ENCODE assay signal across 27 cellular contexts in the genomic region with DNA sequence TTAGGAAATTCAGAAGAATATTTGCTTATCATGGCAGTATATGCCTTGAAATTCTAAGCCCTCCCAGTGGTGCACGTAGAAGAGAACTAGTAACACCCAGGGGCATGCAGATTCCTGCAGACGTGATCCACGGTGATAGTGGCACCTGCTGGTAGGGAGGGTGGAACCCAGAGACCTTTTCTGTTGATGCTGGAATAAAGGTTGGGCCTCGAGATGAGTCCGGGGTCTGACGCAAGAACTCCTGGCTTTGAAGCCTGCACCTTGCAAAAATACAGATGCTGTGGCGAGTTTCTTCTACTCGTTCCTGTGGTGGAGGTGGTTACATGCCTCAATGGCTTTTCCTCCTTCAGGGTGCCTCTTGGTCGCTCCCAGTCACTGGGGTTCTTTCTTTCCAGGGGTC. TPM values are rescaled to one million over a fixed set of nuclear protein-coding genes. Genes with fewer than 3 reads are reported as not detected.
A peak's percentile ranks its signal among the peaks of the same experiment; 100 is the strongest.
DNase-seq lines count a peak whose midpoint lies in the region; ATAC-seq, FAIRE-seq and TF ChIP-seq lines count a peak whose summit lies in the region.
"Had no signal": no experiment of that assay in that cellular context is flagged by ENCODE, and none has a peak within 500 bp of the region (broad histone marks: within the 10 kb centered on the region; RNA-seq: fewer than 3 reads in every experiment).

No MANE protein-coding gene starts in this region.

- H3K36me3 ChIP-seq in BE2C (peaks cover 43% of the 10 kb centered on the region), GM23338 (ENCODE audit: insufficient read depth) (peaks cover 23% of the 10 kb centered on the region), endodermal cell (ENCODE audit: control insufficient read depth, insufficient read depth, low read length) (peaks cover 74% of the 10 kb centered on the region), small intestine (ENCODE audit: control insufficient read depth in 2 of 2, insufficient read depth in 2 of 2, low read length in 2 of 2) (peaks cover 4 to 8% of the 10 kb centered on the region in 2 donors)
- peaks cover 26% of the 10 kb centered on the region for H3K36me3 ChIP-seq in CD4-positive, alpha-beta memory T cell (ENCODE audit: insufficient read depth, low read length)

- H3K9me2 ChIP-seq in GM23338 (ENCODE audit: insufficient read depth), result 0 out of 2 replicates have a peak, but pooled peaks cover 7% of the 10 kb centered on the region

- WGBS in endodermal cell (ENCODE audit: insufficient coverage in 1 of 2, insufficient read length in 1 of 2), 2 experiments, result 93 to 100% methylated on average over 6 to 9 of the region's 9 CpGs
- WGBS in small intestine, 3 donors, result 73 to 81% (median 80%) methylated on average over 9 of the region's 9 CpGs

- H3K79me2 ChIP-seq in GM23338 (replicated peaks; ENCODE audit: insufficient read depth), result peaks cover 23% of the 10 kb centered on the region

- H3K4me3 ChIP-seq in BE2C (ENCODE audit: low read depth, low read length) (no peak overlapping the region), GM23338 (no peak overlapping the region), endodermal cell (ENCODE audit: low read length) (no peak overlapping the region), small intestine (ENCODE audit: low read depth in 1 of 2, low read length in 2 of 2) (no peak overlapping the region)
- no peak overlapping the region for H3K4me3 ChIP-seq in CD4-positive, alpha-beta memory T cell (ENCODE audit: low read length in 2 of 2)
- H3K4me3 ChIP-seq: esophagus muscularis mucosa, gastroesophageal sphincter, right lobe of liver had no signal

- H2AFZ ChIP-seq in GM23338, result no peak overlapping the region

- no peak overlapping the region for H3K4me2 ChIP-seq in GM23338

- peak overlapping the region; percentile 70; the same call in 1 of the 2 replicates for H3K27ac Mint-ChIP-seq in GM23338
- no peak overlapping the region for H3K27ac Mint-ChIP-seq in endodermal cell
- no peak overlapping the region for H3K27ac Mint-ChIP-seq in CD4-positive, alpha-beta memory T cell
- H3K27ac Mint-ChIP-seq: activated B cell treated with CpG ODN at 0.5 μM for 24 hours; activated naive CD8-positive, alpha-beta T cell treated with anti-CD3 and anti-CD28 coated beads, Interleukin-2, amount 10 ng/mL, durations not matched to agents 7 days and 5 days; natural killer cell had no signal

- H3F3A ChIP-seq in GM23338 (replicated peaks; ENCODE audit: low read depth), result no peaks in the 10 kb centered on the region

- H3K27ac ChIP-seq in GM23338 (ENCODE audit: low read depth), result no peak overlapping the region
- H3K27ac ChIP-seq in endodermal cell (ENCODE audit: low read depth, low read length), result no peak overlapping the region
- no peak overlapping the region for H3K27ac ChIP-seq in CD4-positive, alpha-beta memory T cell (ENCODE audit: low read depth, low read length)
- no peak overlapping the region for H3K27ac ChIP-seq in small intestine (ENCODE audit: low read depth in 1 of 2, low read length in 1 of 2)
- H3K27ac ChIP-seq: esophagus muscularis mucosa, gastroesophageal sphincter, right lobe of liver, RWPE1 had no signal

- ATAC-seq in GM23338, result peak; percentile 65
- ATAC-seq: gastroesophageal sphincter; natural killer cell; stimulated activated naive CD8-positive, alpha-beta T cell treated with anti-CD3 and anti-CD28 coated beads, Interleukin-15, Interleukin-2, amounts not matched to agents 100 U/mL and 50 U/mL, for 24 hours had no signal

- H3K9me3 Mint-ChIP-seq in GM23338 (no peaks in the 10 kb centered on the region), endodermal cell (no peaks in the 10 kb centered on the region)
- H3K9me3 Mint-ChIP-seq in CD4-positive, alpha-beta memory T cell, result peaks cover 0 to 1% (median 0%) of the 10 kb centered on the region in 8 donors
- H3K9me3 Mint-ChIP-seq: activated B cell treated with CpG ODN at 0.5 μM for 24 hours; activated naive CD8-positive, alpha-beta T cell treated with anti-CD3 and anti-CD28 coated beads, Interleukin-2, amount 10 ng/mL, durations not matched to agents 7 days and 5 days; CD14-positive monocyte; natural killer cell had no signal

- intact Hi-C loops in CD4-positive, alpha-beta memory T cell (cut with micrococcal nuclease), result no loop called here

- no peak for FAIRE-seq in small intestine (lab: Jason Lieb, UNC)
- FAIRE-seq: D721Med, GM12892, kidney had no signal

- CTCF ChIA-PET in CD4-positive, alpha-beta memory T cell (lab: Charles Lee; ENCODE audit: partially characterized antibody), result no interaction called here

- H3K36me3 Mint-ChIP-seq in GM23338 (ENCODE audit: low read depth), result peaks cover 35% of the 10 kb centered on the region
- peaks cover 47% of the 10 kb centered on the region for H3K36me3 Mint-ChIP-seq in endodermal cell (ENCODE audit: low read depth)
- peaks cover 40 to 84% of the 10 kb centered on the region in 2 donors for H3K36me3 Mint-ChIP-seq in CD4-positive, alpha-beta memory T cell
- H3K36me3 Mint-ChIP-seq: natural killer cell had no signal

- H3K4me1 Mint-ChIP-seq in GM23338 (peaks cover 6% of the 10 kb centered on the region; the same call in 2 of the 3 replicates), endodermal cell (no peaks in the 10 kb centered on the region)
- peaks cover 0 to 18% (median 4%) of the 10 kb centered on the region in 4 donors for H3K4me1 Mint-ChIP-seq in CD4-positive, alpha-beta memory T cell
- H3K4me1 Mint-ChIP-seq: activated B cell treated with CpG ODN at 0.5 μM for 24 hours, CD14-positive monocyte had no signal

- H3K27me3 Mint-ChIP-seq in GM23338 (ENCODE audit: insufficient read depth, low read depth, poor library complexity), result peaks cover 7% of the 10 kb centered on the region
- H3K27me3 Mint-ChIP-seq in endodermal cell (ENCODE audit: insufficient read depth), result no peaks in the 10 kb centered on the region
- no peaks in the 10 kb centered on the region for H3K27me3 Mint-ChIP-seq in CD4-positive, alpha-beta memory T cell
- H3K27me3 Mint-ChIP-seq: activated B cell treated with CpG ODN at 0.5 μM for 24 hours; activated naive CD8-positive, alpha-beta T cell treated with anti-CD3 and anti-CD28 coated beads, Interleukin-2, amount 10 ng/mL, durations not matched to agents 7 days and 5 days had no signal

- H3K9ac ChIP-seq in endodermal cell (ENCODE audit: extremely low read depth, low read length, poor library complexity, severe bottlenecking), result no peak overlapping the region

- H3K4me3 Mint-ChIP-seq in GM23338 (no peak overlapping the region), endodermal cell (no peak overlapping the region)
- H3K4me3 Mint-ChIP-seq in CD4-positive, alpha-beta memory T cell, result no peak overlapping the region
- H3K4me3 Mint-ChIP-seq: activated B cell treated with CpG ODN at 0.5 μM for 24 hours; activated naive CD8-positive, alpha-beta T cell treated with anti-CD3 and anti-CD28 coated beads, Interleukin-2, amount 10 ng/mL, durations not matched to agents 7 days and 5 days; CD14-positive monocyte; natural killer cell had no signal

- DNase-seq in BE2C (no peak), GM23338 (ENCODE audit: low spot score) (peak; percentile 43), endodermal cell (no peak), kidney tubule cell (ENCODE audit: low spot score) (peak; percentile 22), small intestine (no peak), mesenteric fat pad (ENCODE audit: low spot score) (no peak), T-helper 1 cell (no peak)
- DNase-seq in CD4-positive, alpha-beta memory T cell, result no peak
- DNase-seq: activated B cell treated with CpG ODN at 0.5 μM for 24 hours; activated CD4-positive, alpha-beta T cell treated with anti-CD3 and anti-CD28 coated beads, Interleukin-2, amount 50 U/mL, for 48 hours; activated naive CD8-positive, alpha-beta T cell treated with anti-CD3 and anti-CD28 coated beads, Interleukin-2, amount 10 ng/mL, durations not matched to agents 7 days and 5 days; effector memory CD4-positive, alpha-beta T cell; kidney; natural killer cell; NCI-H1092 treated with DMSO at 0.1 percent for 48 hours; NCI-H187 treated with DMSO at 0.1 percent for 48 hours; NCI-H526; right lobe of liver; stimulated activated CD4-positive, alpha-beta T cell treated with anti-CD3 and anti-CD28 coated beads, Interleukin-15, amount 100 ng/mL, for 24 hours; stimulated activated naive CD8-positive, alpha-beta T cell treated with anti-CD3 and anti-CD28 coated beads, Interleukin-15, Interleukin-2, amounts not matched to agents 100 U/mL and 50 U/mL, for 24 hours; T-helper 9 cell had no signal

- H3K4me1 ChIP-seq in BE2C (peaks cover 10% of the 10 kb centered on the region), GM23338 (ENCODE audit: insufficient read depth) (no peaks in the 10 kb centered on the region), endodermal cell (ENCODE audit: control insufficient read depth, insufficient read depth, low read length) (no peaks in the 10 kb centered on the region), small intestine (ENCODE audit: control insufficient read depth in 2 of 2, insufficient read depth in 1 of 2, low read depth in 1 of 2, low read length in 1 of 2) (no peaks in the 10 kb centered on the region)
- no peaks in the 10 kb centered on the region for H3K4me1 ChIP-seq in CD4-positive, alpha-beta memory T cell (ENCODE audit: insufficient read depth, low read length)
- H3K4me1 ChIP-seq: right lobe of liver had no signal

- H3K27me3 ChIP-seq in BE2C, result no peaks in the 10 kb centered on the region
- H3K27me3 ChIP-seq in GM23338 (ENCODE audit: insufficient read depth), result no peaks in the 10 kb centered on the region
- H3K27me3 ChIP-seq in endodermal cell (ENCODE audit: control insufficient read depth, insufficient read depth, low read length, poor library complexity, severe bottlenecking), result no peaks in the 10 kb centered on the region
- H3K27me3 ChIP-seq in CD4-positive, alpha-beta memory T cell (ENCODE audit: insufficient read depth, low read length), result no peaks in the 10 kb centered on the region
- no peaks in the 10 kb centered on the region for H3K27me3 ChIP-seq in small intestine (ENCODE audit: control insufficient read depth in 2 of 2, insufficient read depth in 2 of 2, low read length in 2 of 2)
- H3K27me3 ChIP-seq: esophagus muscularis mucosa, gastroesophageal sphincter, right lobe of liver had no signal

- H4K20me1 ChIP-seq in GM23338 (replicated peaks; ENCODE audit: insufficient read depth), result peaks cover 10% of the 10 kb centered on the region

- POLR2A ChIA-PET in CD4-positive, alpha-beta memory T cell (lab: Charles Lee; ENCODE audit: partially characterized antibody), result no interaction called here

- TF ChIP-seq CTCF in BE2C (IDR thresholded peaks at IDR 0.05; ENCODE audit: low read depth, low read length), result peak; percentile 16; the same call in 1 of the 2 replicates
- peak; percentile 20 to 49; a peak in 3 of 4 replicates for TF ChIP-seq CTCF in GM23338 (conservative IDR thresholded peaks at IDR 0.05; ENCODE audit: low read depth in 2 of 2)
- TF ChIP-seq CTCF in endodermal cell (conservative IDR thresholded peaks at IDR 0.05), result peak; percentile 43

- no peaks in the 10 kb centered on the region for H3K9me3 ChIP-seq in BE2C
- H3K9me3 ChIP-seq in endodermal cell (ENCODE audit: control insufficient read depth, low read length), result no peaks in the 10 kb centered on the region
- no peaks in the 10 kb centered on the region for H3K9me3 ChIP-seq in CD4-positive, alpha-beta memory T cell (ENCODE audit: control insufficient read depth in 1 of 2, low read length in 2 of 2)
- H3K9me3 ChIP-seq in small intestine (ENCODE audit: control insufficient read depth, low read depth), result no peaks in the 10 kb centered on the region
- H3K9me3 ChIP-seq: esophagus muscularis mucosa, gastroesophageal sphincter, right lobe of liver had no signal

RNA-seq across cellular contexts. Expression of a gene that starts 39.5 kb away (rescaled TPM):
- polyA plus RNA-seq in BE2C (2012; ENCODE audit: insufficient read depth, insufficient read length, low read depth), result 28.1 TPM
- total RNA-seq in GM23338 (2014; rRNA removed; shearing (Covaris generic)), result 8.9 and 11.8 TPM in 2 replicates
- polyA plus RNA-seq in GM23338 (2016; fragmentation: Nextera tagmentation; extraction: Ambion mirVana) (4.3 and 5.0 TPM in 2 replicates), small intestine (10 to 100 TPM in 2 of 3 donors, 1 to 10 TPM in 1; 8.6 to 14.9 (median 10.7) TPM)
- total RNA-seq in endodermal cell (10 to 100 TPM; 17.1 to 20.2 TPM), mesenteric fat pad (23.0 TPM)
- 21.4 TPM for polyA plus RNA-seq in endodermal cell (2013, experiment 1 of 2)
- 21.7 TPM for polyA plus RNA-seq in endodermal cell (2013, experiment 2 of 2)
- 10 to 100 TPM; 39.2 to 41.2 TPM for total RNA-seq in CD4-positive, alpha-beta memory T cell
- 1 to 10 TPM in 1 of 2 donors, under 1 TPM in 1; 0.48 to 2.8 TPM for polyA plus RNA-seq in CD4-positive, alpha-beta memory T cell

Comparison
In these comparisons a context has a peak if more than half of its experiments do, and no peak if none do; other contexts are left out.
1. DNase-seq: peak in GM23338 (single experiment) and kidney tubule cell (single experiment); none in BE2C (single experiment), endodermal cell (single experiment), CD4-positive, alpha-beta memory T cell (0 of 5), small intestine (single experiment), mesenteric fat pad (single experiment) and T-helper 1 cell (0 of 5).
2. Peak in every context shown above with its lines, with median percentiles within 50 percentile points of each other: CTCF ChIP-seq.